8 cellular contexts compared by ENCODE assay signal in the genomic region with DNA sequence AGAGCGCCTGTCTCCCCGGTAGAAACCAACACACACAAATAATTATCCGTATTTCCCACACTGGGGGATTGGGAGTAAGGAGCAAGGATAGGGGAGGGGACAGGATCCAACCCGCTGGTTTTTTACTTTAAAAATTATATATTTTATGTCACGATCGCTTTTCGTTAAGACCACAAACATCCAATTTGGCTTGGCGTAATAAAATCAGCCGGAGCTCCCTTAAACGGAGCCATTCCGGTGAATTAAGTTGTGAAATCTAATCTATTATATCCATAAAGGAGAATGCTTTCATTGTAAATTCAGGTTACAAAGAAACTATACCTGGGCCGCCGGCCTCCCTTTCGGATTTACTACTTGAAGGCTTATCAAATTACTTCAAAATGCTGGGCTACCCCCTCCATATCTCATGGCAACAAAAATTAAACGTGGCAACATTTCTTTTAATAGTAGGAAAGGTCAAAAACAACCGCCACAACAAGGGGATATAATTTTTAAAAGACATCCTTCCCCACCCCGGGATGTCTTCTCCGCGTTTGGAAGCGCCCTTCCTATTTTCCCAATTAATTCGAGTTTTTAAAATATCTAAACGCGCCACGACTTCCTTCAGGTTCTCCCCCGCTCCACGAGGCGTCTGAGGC. TPM values are rescaled to one million over a fixed set of nuclear protein-coding genes. Genes with fewer than 3 reads are reported as not detected.
DNase-seq lines count a peak whose midpoint lies in the region; ATAC-seq, FAIRE-seq and TF ChIP-seq lines count a peak whose summit lies in the region.

No MANE protein-coding gene starts in this region.

- POLR2A ChIA-PET in Caco-2 (lab: Charles Lee): interaction anchor here (1.5 kb wide), 1 partner anchor 55 kb away, joined by 4 read pairs; no protein-coding TSS in a partner anchor

- H3K27ac Mint-ChIP-seq in Caco-2 (ENCODE audit: unreplicated experiment): peak overlapping the region; percentile 78

- peaks cover 10% of the 10 kb centered on the region for H3K4me1 Mint-ChIP-seq in Caco-2 (ENCODE audit: low read depth, unreplicated experiment)

- peaks cover 38% of the 10 kb centered on the region for H3K4me1 ChIP-seq in Caco-2
- peaks cover 5% of the 10 kb centered on the region for H3K4me1 ChIP-seq in RWPE2 (ENCODE audit: insufficient read depth, poor library complexity, severe bottlenecking)
- peaks cover 16 to 39% (median 27%) of the 10 kb centered on the region in 3 donors for H3K4me1 ChIP-seq in pancreas

- TF ChIP-seq CTCF in Caco-2 (IDR thresholded peaks at IDR 0.05; ENCODE audit: insufficient read depth in 1 of 2, low read depth in 1 of 2, low read length in 1 of 2, severe bottlenecking in 1 of 2, unreplicated experiment in 1 of 2) (no peak), RWPE2 (IDR thresholded peaks at IDR 0.05; ENCODE audit: poor library complexity, severe bottlenecking) (no peak), fibroblast of pulmonary artery (IDR thresholded peaks at IDR 0.05; ENCODE audit: low read length, missing control alignments) (no peak), pancreas (IDR thresholded peaks at IDR 0.05) (no peak)

- H3K4me3 Mint-ChIP-seq in Caco-2 (ENCODE audit: unreplicated experiment): peak overlapping the region; percentile 85

- no peaks in the 10 kb centered on the region for H3K9me3 Mint-ChIP-seq in Caco-2 (ENCODE audit: unreplicated experiment)

- H3K27me3 Mint-ChIP-seq in Caco-2 (ENCODE audit: insufficient read depth, unreplicated experiment): no peaks in the 10 kb centered on the region

- H3K4me3 ChIP-seq in Caco-2 (ENCODE audit: low read depth, low read length) (peak overlapping the region; percentile 91), RWPE2 (ENCODE audit: severe bottlenecking) (peak overlapping the region; percentile 86), fibroblast of pulmonary artery (replicated peaks; ENCODE audit: low read depth, low read length) (peak overlapping the region; percentile 97), pancreas (peak overlapping the region; percentile 76 to 86 (median 81))

- H3K36me3 ChIP-seq in Caco-2 (ENCODE audit: control insufficient read depth, insufficient read depth, low read length) (no peaks in the 10 kb centered on the region), RWPE2 (ENCODE audit: low read depth) (peaks cover 5% of the 10 kb centered on the region; the same call in 1 of the 2 replicates), pancreas (no peaks in the 10 kb centered on the region)

- WGBS in pancreas, 2 donors: 14 to 45% methylated on average over 27 of the region's 27 CpGs

- ATAC-seq in RWPE2 (ENCODE audit: low read depth) (no peak), pancreas (no peak), GM18907 (IDR thresholded peaks at IDR 0.05; ENCODE audit: unreplicated experiment) (no peak), HG03354 (IDR thresholded peaks at IDR 0.05; ENCODE audit: poor library complexity, severe bottlenecking, unreplicated experiment) (no peak), HG02938 (IDR thresholded peaks at IDR 0.05; ENCODE audit: unreplicated experiment) (no peak)

- peak overlapping the region; percentile 93 for H3K27ac ChIP-seq in RWPE2 (ENCODE audit: poor library complexity, severe bottlenecking)
- H3K27ac ChIP-seq in pancreas: peak overlapping the region; percentile 96 to 98 (median 97)

- H3K27me3 ChIP-seq in Caco-2 (replicated peaks; ENCODE audit: control insufficient read depth, insufficient read depth, low read length): no peaks in the 10 kb centered on the region
- H3K27me3 ChIP-seq in RWPE2 (ENCODE audit: insufficient read depth, poor library complexity, severe bottlenecking): no peaks in the 10 kb centered on the region
- no peaks in the 10 kb centered on the region for H3K27me3 ChIP-seq in pancreas

- FAIRE-seq in pancreas (lab: Jason Lieb, UNC) (no peak), GM19239 (lab: Jason Lieb, UNC) (no peak)

- H3K9me3 ChIP-seq in Caco-2 (no peaks in the 10 kb centered on the region), RWPE2 (ENCODE audit: severe bottlenecking) (no peaks in the 10 kb centered on the region), pancreas (no peaks in the 10 kb centered on the region)

- peaks cover 53% of the 10 kb centered on the region for H3K36me3 Mint-ChIP-seq in Caco-2 (ENCODE audit: insufficient read depth, unreplicated experiment)

- no peak for DNase-seq in Caco-2
- DNase-seq in RWPE2 (ENCODE audit: low spot score): no peak
- peak; percentile 49 for DNase-seq in fibroblast of pulmonary artery (ENCODE audit: low read depth)
- no peak for DNase-seq in pancreas
- no peak for DNase-seq in GM19239 (ENCODE audit: insufficient read length, low spot score)

- intact Hi-C loops in Caco-2 (cut with micrococcal nuclease; ENCODE audit: unreplicated experiment): no loop called here
- intact Hi-C loops in pancreas (cut with DNase I): loop anchor here in 1 of 3 donors (1.0 kb wide), 1 partner anchor 55 kb away; no protein-coding TSS in a partner anchor

- CTCF ChIA-PET in Caco-2 (lab: Charles Lee): interaction anchor here (0.7 to 0.9 kb wide), 3 partner anchors 13 to 105 kb away, joined by 3 to 5 read pairs (median 3); no protein-coding TSS in a partner anchor

- BruUV-seq in Caco-2 (replicated peaks; lab: Mats Ljungman, UMichigan): TSS peak; percentile 6

RNA-seq across cellular contexts. Expression of a gene that starts 47.1 kb away (rescaled TPM):
- total RNA-seq in Caco-2 (2022): 131 and 137 TPM in 2 replicates
- total RNA-seq in pancreas: 100 to 1,000 TPM in 1 of 6 donors, 10 to 100 TPM in 5; 72.8 to 119 (median 95.7) TPM
- 100 to 1,000 TPM; 138 to 190 TPM for polyA plus RNA-seq in pancreas

RNA-seq across cellular contexts. Expression of a gene that starts 53.1 kb away (rescaled TPM):
- 10.2 and 15.5 TPM in 2 replicates for total RNA-seq in Caco-2 (2022)
- 10 to 100 TPM in 2 of 6 donors, 1 to 10 TPM in 4; 8.0 to 11.5 (median 9.6) TPM for total RNA-seq in pancreas
- 10 to 100 TPM; 11.4 to 24.1 TPM for polyA plus RNA-seq in pancreas
